In genomic region chr17:72504783-72505182, GRCh38 we compare ENCODE assay signal across 26 cellular contexts.
DNase-seq lines count a peak whose midpoint lies in the region; ATAC-seq, FAIRE-seq and TF ChIP-seq lines count a peak whose summit lies in the region.
"Had no signal": no experiment of that assay in that cellular context is flagged by ENCODE, and none has a peak within 500 bp of the region (broad histone marks: within the 10 kb centered on the region; RNA-seq: fewer than 3 reads in every experiment).

No MANE protein-coding gene starts in this region.

- H3K27ac ChIP-seq in HepG2 (ENCODE audit: extremely low read length, insufficient read depth, low read length): no peak overlapping the region
- H3K27ac ChIP-seq in right lobe of liver: no peak overlapping the region
- H3K27ac ChIP-seq in HEK293 (ENCODE audit: extremely low read depth, low read depth, low read length): no peak overlapping the region
- H3K27ac ChIP-seq in Panc1 (ENCODE audit: low read length): peak overlapping the region; percentile 98
- no peak overlapping the region for H3K27ac ChIP-seq in Peyer's patch
- H3K27ac ChIP-seq: BLaER1 treated with 17β-estradiol and CSF1 and Interleukin-3, amounts not matched to agents 10 nM and 100 nM; C4-2B had no signal

- TF ChIP-seq CTCF in HepG2 (CRISPR knock-in tag; IDR thresholded peaks at IDR 0.05): no peak
- TF ChIP-seq CTCF in right lobe of liver (IDR thresholded peaks at IDR 0.05): no peak
- TF ChIP-seq CTCF in HEK293 (tag by site-specific recombination; IDR thresholded peaks at IDR 0.05): no peak
- no peak for TF ChIP-seq CTCF in Panc1 (IDR thresholded peaks at IDR 0.05)
- no peak for TF ChIP-seq CTCF in brain (conservative IDR thresholded peaks at IDR 0.05)
- no peak for TF ChIP-seq CTCF in Peyer's patch (IDR thresholded peaks at IDR 0.05)

- no peak for DNase-seq in HepG2 (ENCODE audit: low spot score)
- DNase-seq in right lobe of liver: no peak
- DNase-seq in Panc1 (ENCODE audit: low read depth, low spot score): no peak
- DNase-seq in Peyer's patch: no peak
- DNase-seq in stimulated activated effector memory CD8-positive, alpha-beta T cell treated with anti-CD3 and anti-CD28 coated beads, Interleukin-12 subunit alpha, Interleukin-12 subunit beta, amount 100 ng/mL, for 72 hours (ENCODE audit: low spot score in 2 of 2): no peak
- DNase-seq in ureter (ENCODE audit: low spot score): no peak
- DNase-seq: 8988T; AML-193; CD4-positive, alpha-beta T cell; CD8-positive, alpha-beta T cell; DMS 273 treated with DMSO at 0.1 percent for 48 hours; DMS153; DMS53; DMS79; DND-41; EL; GDM1 had no signal

- H3K4me3 Mint-ChIP-seq in brain: no peak overlapping the region
- no peak overlapping the region for H3K4me3 Mint-ChIP-seq in stimulated activated effector memory CD8-positive, alpha-beta T cell treated with anti-CD3 and anti-CD28 coated beads, Interleukin-12 subunit alpha, Interleukin-12 subunit beta, amount 100 ng/mL, for 72 hours
- H3K4me3 Mint-ChIP-seq: B cell; CD4-positive, alpha-beta T cell; CD8-positive, alpha-beta T cell had no signal

- no peaks in the 10 kb centered on the region for H3K27me3 Mint-ChIP-seq in brain

- in situ Hi-C loops in HepG2 (cut with HindIII; ENCODE audit: extremely low pct_ligation_motif_present, low pct_unique_long_range_greater_than_20kb): no loop called here
- in situ Hi-C loops in Panc1 (cut with HindIII; ENCODE audit: low pct_unique_long_range_greater_than_20kb, low sequenced_read_pairs): no loop called here

- no peak for TF ChIP-seq EP300 in HepG2 (IDR thresholded peaks at IDR 0.05; ENCODE audit: low read depth in 2 of 2, low read length in 2 of 2)
- no peak for TF ChIP-seq EP300 in HepG2 (CRISPR knock-in tag; IDR thresholded peaks at IDR 0.05; ENCODE audit: borderline replicate concordance)

- TF ChIP-seq RAD21 in HepG2 (CRISPR knock-in tag; IDR thresholded peaks at IDR 0.05): no peak

- H2AFZ ChIP-seq in HepG2 (ENCODE audit: low read length): no peak overlapping the region

- TF ChIP-seq POLR2A in HepG2 (IDR thresholded peaks at IDR 0.05; ENCODE audit: insufficient read depth in 1 of 2, low read depth in 2 of 2, low read length in 2 of 2) (no peak), right lobe of liver (IDR thresholded peaks at IDR 0.05) (no peak), Peyer's patch (IDR thresholded peaks at IDR 0.05) (no peak)

- no peak for FAIRE-seq in HepG2 (lab: Jason Lieb, UNC)
- FAIRE-seq: A204.1, GM12878, GM12892, GM18507 had no signal

- peaks cover 11% of the 10 kb centered on the region for H3K36me3 Mint-ChIP-seq in brain
- no peaks in the 10 kb centered on the region for H3K36me3 Mint-ChIP-seq in stimulated activated effector memory CD8-positive, alpha-beta T cell treated with anti-CD3 and anti-CD28 coated beads, Interleukin-12 subunit alpha, Interleukin-12 subunit beta, amount 100 ng/mL, for 72 hours
- H3K36me3 Mint-ChIP-seq: CD8-positive, alpha-beta T cell had no signal

- CTCF ChIA-PET in HepG2 (lab: Yijun Ruan, JAX; ENCODE audit: low intra/inter-chr PET ratio, low total read pairs): no interaction called here
- CTCF ChIA-PET in HEK293 (lab: Yijun Ruan, JAX): interaction anchor here (0.7 kb wide), 1 partner anchor 117 kb away, joined by 3 read pairs; no protein-coding TSS in a partner anchor
- CTCF ChIA-PET in Panc1 (lab: Charles Lee): interaction anchor here (0.6 kb wide), 2 partner anchors 34 to 249 kb away, joined by 3 to 5 read pairs; no protein-coding TSS in a partner anchor

- H3K27ac Mint-ChIP-seq in brain: peak overlapping the region in 4 of 5 experiments; percentile 26 to 92 (median 54)
- no peak overlapping the region for H3K27ac Mint-ChIP-seq in stimulated activated effector memory CD8-positive, alpha-beta T cell treated with anti-CD3 and anti-CD28 coated beads, Interleukin-12 subunit alpha, Interleukin-12 subunit beta, amount 100 ng/mL, for 72 hours
- H3K27ac Mint-ChIP-seq: B cell; CD4-positive, alpha-beta T cell; CD8-positive, alpha-beta T cell had no signal

- H3K36me3 ChIP-seq in HepG2 (replicated peaks in 1 of 2; ENCODE audit: control insufficient read depth in 1 of 2, insufficient read depth in 2 of 2, low read length in 2 of 2) (no peaks in the 10 kb centered on the region), right lobe of liver (no peaks in the 10 kb centered on the region), HEK293 (ENCODE audit: control insufficient read depth in 2 of 2, insufficient read depth in 1 of 2, low read length in 2 of 2) (no peaks in the 10 kb centered on the region), Panc1 (ENCODE audit: control insufficient read depth, insufficient read depth, low read length) (no peaks in the 10 kb centered on the region), Peyer's patch (no peaks in the 10 kb centered on the region)
- H3K36me3 ChIP-seq: BLaER1 treated with 17β-estradiol and CSF1 and Interleukin-3, amounts not matched to agents 10 nM and 100 nM had no signal

- intact Hi-C loops in HepG2 (cut with micrococcal nuclease; ENCODE audit: unreplicated experiment) (loop anchor here (5.0 kb wide), 1 partner anchor 92 kb away; no protein-coding TSS in a partner anchor), right lobe of liver (cut with DNase I) (no loop called here), Panc1 (cut with micrococcal nuclease; ENCODE audit: unreplicated experiment) (no loop called here)

- H3K9me3 ChIP-seq in HepG2 (ENCODE audit: low read length) (no peaks in the 10 kb centered on the region), right lobe of liver (no peaks in the 10 kb centered on the region), HEK293 (ENCODE audit: control insufficient read depth, insufficient read depth, low read depth, low read length) (no peaks in the 10 kb centered on the region), Panc1 (ENCODE audit: control insufficient read depth, insufficient read depth, low read depth, low read length) (no peaks in the 10 kb centered on the region), Peyer's patch (no peaks in the 10 kb centered on the region)

- BruUV-seq in HepG2 (replicated peaks; lab: Mats Ljungman, UMichigan) (no TSS peak), Panc1 (replicated peaks; lab: Mats Ljungman, UMichigan) (no TSS peak)

- H3K9ac ChIP-seq in HepG2 (ENCODE audit: insufficient read depth, low read depth, low read length): no peak overlapping the region
- H3K9ac ChIP-seq: BLaER1 treated with 17β-estradiol and CSF1 and Interleukin-3, amounts not matched to agents 10 nM and 100 nM had no signal

- POLR2A ChIA-PET in HepG2 (lab: Yijun Ruan, JAX): interaction anchor here (1.0 kb wide), 1 partner anchor 381 kb away, joined by 3 read pairs; no protein-coding TSS in a partner anchor
- POLR2A ChIA-PET in HEK293 (lab: Yijun Ruan, JAX): interaction anchor here (0.6 kb wide), 1 partner anchor 11 kb away, joined by 4 read pairs; no protein-coding TSS in a partner anchor
- POLR2A ChIA-PET in Panc1 (lab: Charles Lee): interaction anchor here (0.6 kb wide), 1 partner anchor 27 kb away, joined by 3 read pairs; no protein-coding TSS in a partner anchor

- ATAC-seq in HepG2 (no peak), right lobe of liver (no peak), Panc1 (no peak)
- ATAC-seq in stimulated activated effector memory CD8-positive, alpha-beta T cell treated with anti-CD3 and anti-CD28 coated beads, Interleukin-12 subunit alpha, Interleukin-12 subunit beta, amount 100 ng/mL, for 72 hours: no peak
- ATAC-seq: CD8-positive, alpha-beta T cell; GM12878 had no signal

- H3K4me2 ChIP-seq in HepG2 (ENCODE audit: low read depth, low read length): no peak overlapping the region
- H3K4me2 ChIP-seq: BLaER1 treated with 17β-estradiol and CSF1 and Interleukin-3, amounts not matched to agents 10 nM and 100 nM had no signal

- H3K79me2 ChIP-seq in HepG2 (ENCODE audit: insufficient read depth, low read length): peaks cover 84% of the 10 kb centered on the region

- no peaks in the 10 kb centered on the region for H3K27me3 ChIP-seq in HepG2 (ENCODE audit: control insufficient read depth in 1 of 2, insufficient read depth in 2 of 2, low read length in 2 of 2)
- peaks cover 0 to 9% of the 10 kb centered on the region in 2 donors for H3K27me3 ChIP-seq in right lobe of liver
- H3K27me3 ChIP-seq in Panc1 (ENCODE audit: control insufficient read depth, insufficient read depth, low read length): no peaks in the 10 kb centered on the region
- H3K27me3 ChIP-seq in Peyer's patch: no peaks in the 10 kb centered on the region

- H3K4me1 Mint-ChIP-seq in brain: peaks cover 77% of the 10 kb centered on the region
- no peaks in the 10 kb centered on the region for H3K4me1 Mint-ChIP-seq in stimulated activated effector memory CD8-positive, alpha-beta T cell treated with anti-CD3 and anti-CD28 coated beads, Interleukin-12 subunit alpha, Interleukin-12 subunit beta, amount 100 ng/mL, for 72 hours
- H3K4me1 Mint-ChIP-seq: B cell had no signal

- H3K4me3 ChIP-seq in HepG2 (replicated peaks in 1 of 3; ENCODE audit: insufficient read depth in 1 of 3, low read depth in 2 of 3, low read length in 3 of 3) (no peak overlapping the region), right lobe of liver (no peak overlapping the region), HEK293 (ENCODE audit: low read depth, low read length) (no peak overlapping the region), Panc1 (ENCODE audit: low read depth in 2 of 2, low read length in 2 of 2) (no peak overlapping the region), Peyer's patch (no peak overlapping the region)
- H3K4me3 ChIP-seq: BLaER1 treated with 17β-estradiol and CSF1 and Interleukin-3, amounts not matched to agents 10 nM and 100 nM; GM12878 had no signal

- H3K4me1 ChIP-seq in HepG2 (ENCODE audit: insufficient read depth, low read length) (peaks cover 62% of the 10 kb centered on the region), right lobe of liver (peaks cover 0 to 17% (median 0%) of the 10 kb centered on the region in 4 donors), HEK293 (ENCODE audit: control insufficient read depth, insufficient read depth, low read length) (no peaks in the 10 kb centered on the region), Panc1 (ENCODE audit: control insufficient read depth, insufficient read depth, low read length) (peaks cover 83% of the 10 kb centered on the region), Peyer's patch (peaks cover 0 to 6% (median 0%) of the 10 kb centered on the region in 4 donors)

- WGBS in HepG2 (ENCODE audit: low lambda C conversion rate): 92% methylated on average over 4 of the region's 4 CpGs
- WGBS in right lobe of liver (ENCODE audit: insufficient coverage, low coverage, low lambda C conversion rate, missing lambda C conversion rate): 66% methylated on average over 3 of the region's 4 CpGs

- 0 out of 2 replicates have a peak, but pooled peaks cover 5% of the 10 kb centered on the region for H4K20me1 ChIP-seq in HepG2 (ENCODE audit: insufficient read depth, low read length)
- H4K20me1 ChIP-seq: BLaER1 treated with 17β-estradiol and CSF1 and Interleukin-3, amounts not matched to agents 10 nM and 100 nM had no signal

- peaks cover 3 to 16% (median 13%) of the 10 kb centered on the region in 5 experiments for H3K9me3 Mint-ChIP-seq in brain
- H3K9me3 Mint-ChIP-seq in stimulated activated effector memory CD8-positive, alpha-beta T cell treated with anti-CD3 and anti-CD28 coated beads, Interleukin-12 subunit alpha, Interleukin-12 subunit beta, amount 100 ng/mL, for 72 hours: peaks cover 3% of the 10 kb centered on the region
- H3K9me3 Mint-ChIP-seq: CD4-positive, alpha-beta T cell; CD8-positive, alpha-beta T cell had no signal

TF ChIP-seq in HEK293, 187 proteins besides CTCF, POLR2A, EP300 and RAD21:
- TF ChIP-seq ZNF140 (tag by site-specific recombination; IDR thresholded peaks at IDR 0.05) (peak; percentile 92), ZNF433 (tag by site-specific recombination; IDR thresholded peaks at IDR 0.05; ENCODE audit: low read depth) (no peak)
